ENCODE assay signal across 35 cellular contexts in the genomic region with DNA sequence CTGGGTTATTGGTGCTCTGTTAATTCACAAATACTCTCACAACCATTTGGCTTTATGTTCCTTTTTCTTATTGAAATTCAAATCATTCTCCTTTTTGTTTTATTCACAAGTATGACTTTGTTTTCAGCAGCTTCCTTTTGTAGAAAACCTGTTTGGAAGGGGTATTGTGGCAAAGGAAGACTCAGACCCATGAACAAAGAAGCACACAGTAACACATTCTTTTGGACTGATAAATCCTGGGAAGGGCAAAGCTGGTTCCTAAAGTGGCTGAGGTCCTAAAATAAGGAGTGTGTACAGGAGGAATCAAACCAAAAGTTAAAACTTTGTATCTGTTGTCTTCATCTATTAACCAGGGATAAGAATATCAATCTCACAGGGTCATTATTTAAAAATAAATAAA.
"Had no signal": no experiment of that assay in that cellular context is flagged by ENCODE, and none has a peak within 500 bp of the region (broad histone marks: within the 10 kb centered on the region; RNA-seq: fewer than 3 reads in every experiment).

No MANE protein-coding gene starts in this region.

- H3K4me3 Mint-ChIP-seq: activated B cell treated with CpG ODN at 0.5 μM for 24 hours; activated CD4-positive, alpha-beta memory T cell treated with anti-CD3 and anti-CD28 coated beads for 36 hours; activated CD4-positive, alpha-beta T cell treated with anti-CD3 and anti-CD28 coated beads, Interleukin-2, amount 10 ng/mL, durations not matched to agents 24 days and 14 days; activated CD8-positive, alpha-beta T cell treated with anti-CD3 and anti-CD28 coated beads for 36 hours; activated naive CD4-positive, alpha-beta T cell treated with anti-CD3 and anti-CD28 coated beads for 36 hours; activated naive CD4-positive, alpha-beta T cell treated with anti-CD3 and anti-CD28 coated beads, Interleukin-2, amount 50 U/mL, for 24 hours; activated naive CD8-positive, alpha-beta T cell; activated naive CD8-positive, alpha-beta T cell treated with anti-CD3 and anti-CD28 coated beads, Interleukin-2, amount 10 ng/mL, durations not matched to agents 7 days and 5 days; activated naive CD8-positive, alpha-beta T cell treated with anti-CD3 and anti-CD28 coated beads, Interleukin-2, amount 50 U/mL, for 24 hours; activated T-cell treated with anti-CD3 and anti-CD28 coated beads, Interleukin-2, amount 50 U/mL, for 4 hours; activated T-cell treated with anti-CD3 and anti-CD28 coated beads, Interleukin-2, amount 50 U/mL, for 72 hours; activated T-helper 1 cell treated with anti-CD3 and anti-CD28 coated beads, Interleukin-12 subunit alpha, Interleukin-12 subunit beta, Interleukin-2, Interleukin-4 antibody, amounts not matched to agents 30 ng/mL and 10 ng/mL and 1 ng/mL, durations not matched to agents 14 hours and 24 hours and 36 hours; activated T-helper 17 cell treated with anti-CD3 and anti-CD28 coated beads, Interleukin-2, amount 50 U/mL, for 72 hours; central memory CD8-positive, alpha-beta T cell; T-cell; T-helper 17 cell had no signal

- H3K36me3 Mint-ChIP-seq: activated CD4-positive, alpha-beta memory T cell treated with anti-CD3 and anti-CD28 coated beads for 36 hours; activated naive CD4-positive, alpha-beta T cell treated with anti-CD3 and anti-CD28 coated beads, Interleukin-2, amount 50 U/mL, for 24 hours; activated naive CD8-positive, alpha-beta T cell; activated naive CD8-positive, alpha-beta T cell treated with anti-CD3 and anti-CD28 coated beads, Interleukin-2, amount 10 ng/mL, durations not matched to agents 7 days and 5 days; T-cell had no signal

- H3K9me3 Mint-ChIP-seq: activated B cell treated with CpG ODN at 0.5 μM for 24 hours; activated CD4-positive, alpha-beta memory T cell treated with anti-CD3 and anti-CD28 coated beads for 36 hours; activated CD4-positive, alpha-beta T cell treated with anti-CD3 and anti-CD28 coated beads, Interleukin-2, amount 10 ng/mL, durations not matched to agents 24 days and 14 days; activated CD8-positive, alpha-beta T cell treated with anti-CD3 and anti-CD28 coated beads for 36 hours; activated naive CD4-positive, alpha-beta T cell treated with anti-CD3 and anti-CD28 coated beads for 36 hours; activated naive CD4-positive, alpha-beta T cell treated with anti-CD3 and anti-CD28 coated beads, Interleukin-2, amount 50 U/mL, for 24 hours; activated naive CD8-positive, alpha-beta T cell treated with anti-CD3 and anti-CD28 coated beads, Interleukin-2, amount 10 ng/mL, durations not matched to agents 7 days and 5 days; activated naive CD8-positive, alpha-beta T cell treated with anti-CD3 and anti-CD28 coated beads, Interleukin-2, amount 50 U/mL, for 24 hours; activated T-cell treated with anti-CD3 and anti-CD28 coated beads, Interleukin-2, amount 50 U/mL, for 4 hours; activated T-helper 1 cell treated with anti-CD3 and anti-CD28 coated beads, Interleukin-12 subunit alpha, Interleukin-12 subunit beta, Interleukin-2, Interleukin-4 antibody, amounts not matched to agents 30 ng/mL and 10 ng/mL and 1 ng/mL, durations not matched to agents 14 hours and 24 hours and 36 hours; activated T-helper 17 cell treated with anti-CD3 and anti-CD28 coated beads, Interleukin-2, amount 50 U/mL, for 72 hours had no signal

- H3K4me3 ChIP-seq: ascending aorta, body of pancreas, cardiac muscle cell had no signal

- H3K27me3 Mint-ChIP-seq: activated B cell treated with CpG ODN at 0.5 μM for 24 hours; activated CD4-positive, alpha-beta memory T cell treated with anti-CD3 and anti-CD28 coated beads for 36 hours; activated CD4-positive, alpha-beta T cell treated with anti-CD3 and anti-CD28 coated beads, Interleukin-2, amount 10 ng/mL, durations not matched to agents 24 days and 14 days; activated CD8-positive, alpha-beta T cell treated with anti-CD3 and anti-CD28 coated beads for 36 hours; activated naive CD4-positive, alpha-beta T cell treated with anti-CD3 and anti-CD28 coated beads, Interleukin-2, amount 50 U/mL, for 24 hours; activated naive CD8-positive, alpha-beta T cell; activated naive CD8-positive, alpha-beta T cell treated with anti-CD3 and anti-CD28 coated beads, Interleukin-2, amount 10 ng/mL, durations not matched to agents 7 days and 5 days; activated naive CD8-positive, alpha-beta T cell treated with anti-CD3 and anti-CD28 coated beads, Interleukin-2, amount 50 U/mL, for 24 hours; activated T-helper 17 cell treated with anti-CD3 and anti-CD28 coated beads, Interleukin-2, amount 50 U/mL, for 72 hours; central memory CD8-positive, alpha-beta T cell; T-cell; T-helper 17 cell had no signal

- H3K27ac Mint-ChIP-seq: activated B cell treated with CpG ODN at 0.5 μM for 24 hours; activated CD4-positive, alpha-beta memory T cell treated with anti-CD3 and anti-CD28 coated beads for 36 hours; activated CD4-positive, alpha-beta T cell treated with anti-CD3 and anti-CD28 coated beads, Interleukin-2, amount 10 ng/mL, durations not matched to agents 24 days and 14 days; activated CD8-positive, alpha-beta T cell treated with anti-CD3 and anti-CD28 coated beads for 36 hours; activated naive CD4-positive, alpha-beta T cell treated with anti-CD3 and anti-CD28 coated beads for 36 hours; activated naive CD4-positive, alpha-beta T cell treated with anti-CD3 and anti-CD28 coated beads, Interleukin-2, amount 50 U/mL, for 24 hours; activated naive CD8-positive, alpha-beta T cell; activated naive CD8-positive, alpha-beta T cell treated with anti-CD3 and anti-CD28 coated beads, Interleukin-2, amount 10 ng/mL, durations not matched to agents 7 days and 5 days; activated naive CD8-positive, alpha-beta T cell treated with anti-CD3 and anti-CD28 coated beads, Interleukin-2, amount 50 U/mL, for 24 hours; activated T-cell treated with anti-CD3 and anti-CD28 coated beads, Interleukin-2, amount 50 U/mL, for 72 hours; activated T-helper 1 cell treated with anti-CD3 and anti-CD28 coated beads, Interleukin-12 subunit alpha, Interleukin-12 subunit beta, Interleukin-2, Interleukin-4 antibody, amounts not matched to agents 30 ng/mL and 10 ng/mL and 1 ng/mL, durations not matched to agents 14 hours and 24 hours and 36 hours; activated T-helper 17 cell treated with anti-CD3 and anti-CD28 coated beads, Interleukin-2, amount 50 U/mL, for 72 hours; T-cell; T-helper 17 cell had no signal

- H3K4me1 ChIP-seq: ascending aorta had no signal

- H3K36me3 ChIP-seq: ascending aorta, brain microvascular endothelial cell, cardiac muscle cell had no signal

- H3K4me1 Mint-ChIP-seq: activated B cell treated with CpG ODN at 0.5 μM for 24 hours; activated CD4-positive, alpha-beta T cell treated with anti-CD3 and anti-CD28 coated beads, Interleukin-2, amount 10 ng/mL, durations not matched to agents 24 days and 14 days; activated naive CD4-positive, alpha-beta T cell treated with anti-CD3 and anti-CD28 coated beads, Interleukin-2, amount 50 U/mL, for 24 hours; activated naive CD8-positive, alpha-beta T cell treated with anti-CD3 and anti-CD28 coated beads, Interleukin-2, amount 10 ng/mL, durations not matched to agents 7 days and 5 days; activated naive CD8-positive, alpha-beta T cell treated with anti-CD3 and anti-CD28 coated beads, Interleukin-2, amount 50 U/mL, for 24 hours; activated T-helper 17 cell treated with anti-CD3 and anti-CD28 coated beads, Interleukin-2, amount 50 U/mL, for 72 hours; central memory CD8-positive, alpha-beta T cell; T-cell; T-helper 17 cell had no signal

- H3K9me3 ChIP-seq: ascending aorta, body of pancreas had no signal

- H3K27ac ChIP-seq: ascending aorta, body of pancreas, brain microvascular endothelial cell, cardiac muscle cell, VCaP had no signal

- DNase-seq: activated B cell treated with CpG ODN at 0.5 μM for 24 hours; activated CD4-positive, alpha-beta memory T cell treated with anti-CD3 and anti-CD28 coated beads for 36 hours; activated CD4-positive, alpha-beta T cell treated with anti-CD3 and anti-CD28 coated beads for 4 hours; activated CD4-positive, alpha-beta T cell treated with anti-CD3 and anti-CD28 coated beads, Interleukin-2, amount 10 ng/mL, durations not matched to agents 24 days and 14 days; activated CD4-positive, alpha-beta T cell treated with anti-CD3 and anti-CD28 coated beads, Interleukin-2, amount 50 U/mL, for 1 hour; activated CD4-positive, alpha-beta T cell treated with anti-CD3 and anti-CD28 coated beads, Interleukin-2, amount 50 U/mL, for 4 hours; activated CD4-positive, CD25-positive, alpha-beta regulatory T cell treated with anti-CD3 and anti-CD28 coated beads, Interleukin-2, amount 50 U/mL, for 72 hours; activated CD8-positive, alpha-beta memory T cell treated with anti-CD3 and anti-CD28 coated beads, Interleukin-2, amount 50 U/mL, for 4 hours; activated CD8-positive, alpha-beta T cell treated with anti-CD3 and anti-CD28 coated beads for 36 hours; activated effector memory CD4-positive, alpha-beta T cell treated with anti-CD3 and anti-CD28 coated beads, Interleukin-2, amount 50 U/mL, for 16 hours; activated gamma-delta T cell treated with Interleukin-2 at 50 U/mL for 16 hours; activated naive CD4-positive, alpha-beta T cell; activated naive CD4-positive, alpha-beta T cell treated with anti-CD3 and anti-CD28 coated beads for 36 hours; activated naive CD8-positive, alpha-beta T cell treated with anti-CD3 and anti-CD28 coated beads, Interleukin-2, amount 10 ng/mL, durations not matched to agents 7 days and 5 days; activated naive CD8-positive, alpha-beta T cell treated with anti-CD3 and anti-CD28 coated beads, Interleukin-2, amount 50 U/mL, for 24 hours; activated T-cell treated with anti-CD3 and anti-CD28 coated beads for 4 hours; activated T-cell treated with anti-CD3 and anti-CD28 coated beads, Interleukin-2, amount 50 U/mL, for 1 hour; activated T-cell treated with anti-CD3 and anti-CD28 coated beads, Interleukin-2, amount 50 U/mL, for 4 hours; activated T-cell treated with anti-CD3 and anti-CD28 coated beads, Interleukin-2, amount 50 U/mL, for 72 hours; amygdala; anterior cingulate cortex; body of pancreas; brain microvascular endothelial cell; caudate nucleus; cerebellar nuclear complex; T-cell; T-helper 17 cell had no signal

- H3K27me3 ChIP-seq: ascending aorta, body of pancreas, brain microvascular endothelial cell, cardiac muscle cell had no signal
